In the genomic region with DNA sequence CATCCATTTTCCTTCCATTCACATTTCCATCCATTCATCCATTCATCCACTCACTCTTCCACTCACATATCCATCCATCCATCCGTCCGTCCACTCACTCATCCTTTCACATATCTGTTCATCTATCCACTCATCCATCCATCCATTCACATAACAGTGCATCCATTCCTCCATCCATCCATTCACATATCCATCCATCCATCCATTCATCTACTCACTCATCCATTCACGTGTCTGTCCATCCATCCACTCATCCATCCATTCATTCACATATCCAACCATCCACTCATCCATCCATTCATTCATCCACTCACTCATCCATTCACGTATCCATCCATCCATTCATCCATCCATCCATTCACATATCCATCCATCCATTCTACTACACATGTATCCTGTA, we compare ENCODE assay signal across 31 cellular contexts. TPM values are rescaled to one million over a fixed set of nuclear protein-coding genes. Genes with fewer than 3 reads are reported as not detected.
"Had no signal": no experiment of that assay in that cellular context is flagged by ENCODE, and none has a peak within 500 bp of the region (broad histone marks: within the 10 kb centered on the region; RNA-seq: fewer than 3 reads in every experiment).

No MANE protein-coding gene starts in this region.

- H3K4me3 ChIP-seq: left lung, lower lobe of right lung, pancreas, prostate gland, sigmoid colon, spleen, suprapubic skin, thoracic aorta, tibial artery, upper lobe of right lung, uterus had no signal

- ATAC-seq: left colon; left lung; lower lobe of right lung; naive thymus-derived CD8-positive, alpha-beta T cell; pancreas; right cardiac atrium; stimulated activated effector memory CD8-positive, alpha-beta T cell treated with anti-CD3 and anti-CD28 coated beads, Interleukin-12 subunit alpha, Interleukin-12 subunit beta, amount 100 ng/mL, for 72 hours; upper lobe of right lung had no signal

- H3K4me3 Mint-ChIP-seq: immature natural killer cell; naive thymus-derived CD8-positive, alpha-beta T cell; nephron; neural crest cell; stimulated activated effector memory CD8-positive, alpha-beta T cell treated with anti-CD3 and anti-CD28 coated beads, Interleukin-12 subunit alpha, Interleukin-12 subunit beta, amount 100 ng/mL, for 72 hours; stimulated activated naive CD8-positive, alpha-beta T cell treated with anti-CD3 and anti-CD28 coated beads, Interleukin-15, Interleukin-2, amounts not matched to agents 100 ng/mL and 50 ng/mL, for 24 hours had no signal

- H3K4me1 Mint-ChIP-seq: immature natural killer cell; naive thymus-derived CD8-positive, alpha-beta T cell; nephron; neural crest cell; stimulated activated effector memory CD8-positive, alpha-beta T cell treated with anti-CD3 and anti-CD28 coated beads, Interleukin-12 subunit alpha, Interleukin-12 subunit beta, amount 100 ng/mL, for 72 hours had no signal

- H3K27ac Mint-ChIP-seq: immature natural killer cell; naive thymus-derived CD8-positive, alpha-beta T cell; nephron; stimulated activated effector memory CD8-positive, alpha-beta T cell treated with anti-CD3 and anti-CD28 coated beads, Interleukin-12 subunit alpha, Interleukin-12 subunit beta, amount 100 ng/mL, for 72 hours; stimulated activated naive CD8-positive, alpha-beta T cell treated with anti-CD3 and anti-CD28 coated beads, Interleukin-15, Interleukin-2, amounts not matched to agents 100 ng/mL and 50 ng/mL, for 24 hours had no signal

- H3K27ac ChIP-seq: left lung, lower lobe of right lung, pancreas, prostate gland, sigmoid colon, spleen, suprapubic skin, thoracic aorta, tibial artery, upper lobe of right lung, uterus had no signal

- H3K27me3 ChIP-seq: left lung, pancreas, sigmoid colon, suprapubic skin, tibial artery, upper lobe of right lung, uterus had no signal

- DNase-seq: hypothalamus; immature natural killer cell; kidney; left colon; left lung; lower lobe of right lung; mesenchymal stem cell; naive thymus-derived CD8-positive, alpha-beta T cell; nucleus accumbens; pancreas; posterior cingulate gyrus; retina; right cardiac atrium; sigmoid colon; small intestine; spleen; stimulated activated CD4-positive, alpha-beta T cell treated with anti-CD3 and anti-CD28 coated beads, Interleukin-4, amount 100 ng/mL, for 24 hours; stimulated activated naive CD4-positive, alpha-beta T cell; tibial artery; trophoblast cell; upper lobe of right lung; uterus had no signal

- H3K9me3 Mint-ChIP-seq: nephron; stimulated activated naive CD8-positive, alpha-beta T cell treated with anti-CD3 and anti-CD28 coated beads, Interleukin-15, Interleukin-2, amounts not matched to agents 100 ng/mL and 50 ng/mL, for 24 hours had no signal

- H3K36me3 Mint-ChIP-seq: immature natural killer cell; naive thymus-derived CD8-positive, alpha-beta T cell; stimulated activated effector memory CD8-positive, alpha-beta T cell treated with anti-CD3 and anti-CD28 coated beads, Interleukin-12 subunit alpha, Interleukin-12 subunit beta, amount 100 ng/mL, for 72 hours had no signal

- H3K4me1 ChIP-seq: left lung, lower lobe of right lung, pancreas, prostate gland, sigmoid colon, spleen, suprapubic skin, tibial artery, upper lobe of right lung, uterus had no signal

- H3K36me3 ChIP-seq: left lung, lower lobe of right lung, pancreas, prostate gland, sigmoid colon, spleen, suprapubic skin, thoracic aorta, tibial artery, upper lobe of right lung, uterus had no signal

- H3K9me3 ChIP-seq: left lung, lower lobe of right lung, pancreas, prostate gland, sigmoid colon, spleen, suprapubic skin, thoracic aorta, tibial artery, upper lobe of right lung, uterus had no signal

RNA-seq across cellular contexts. Expression of a gene that starts 42.6 kb away (rescaled TPM):
- total RNA-seq: liver; naive thymus-derived CD8-positive, alpha-beta T cell; neural crest cell; osteoblast; right cardiac atrium; spleen; thoracic aorta had no signal
- polyA plus RNA-seq: immature natural killer cell; liver; naive thymus-derived CD8-positive, alpha-beta T cell had no signal
